40 cellular contexts compared by ENCODE assay signal in the genomic region with DNA sequence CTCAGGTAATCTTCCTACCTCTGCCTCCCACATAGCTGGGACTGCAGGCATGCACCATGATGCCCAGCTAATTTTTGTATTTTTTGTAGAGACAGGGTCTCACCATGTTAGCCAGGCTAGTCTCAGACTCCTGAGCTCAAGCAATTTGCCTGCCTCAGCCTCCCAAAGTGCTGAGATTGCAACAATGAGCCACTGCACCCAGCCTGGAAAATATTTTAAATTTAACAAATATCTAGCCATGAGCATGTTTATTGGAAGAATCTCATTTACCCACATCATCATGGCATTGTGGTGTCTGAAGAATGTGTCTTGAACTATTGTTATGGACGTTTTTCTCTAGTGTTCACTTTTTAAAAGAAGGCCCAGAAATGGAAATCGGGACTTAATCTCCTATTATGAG.
"Had no signal": no experiment of that assay in that cellular context is flagged by ENCODE, and none has a peak within 500 bp of the region (broad histone marks: within the 10 kb centered on the region; RNA-seq: fewer than 3 reads in every experiment).

No MANE protein-coding gene starts in this region.

- DNase-seq: activated effector memory CD4-positive, alpha-beta T cell treated with anti-CD3 and anti-CD28 coated beads, Interleukin-2, amount 50 U/mL, for 16 hours; activated effector memory CD4-positive, alpha-beta T cell treated with Interleukin-2 at 50 U/mL for 16 hours; activated gamma-delta T cell; activated gamma-delta T cell treated with Interleukin-2 at 50 U/mL for 16 hours; activated naive CD4-positive, alpha-beta T cell; activated naive CD4-positive, alpha-beta T cell treated with anti-CD3 and anti-CD28 coated beads for 36 hours; activated naive CD4-positive, alpha-beta T cell treated with anti-CD3 and anti-CD28 coated beads, Interleukin-2, amount 10 ng/mL, durations not matched to agents 7 days and 5 days; activated naive CD4-positive, alpha-beta T cell treated with anti-CD3 and anti-CD28 coated beads, Interleukin-2, amount 50 U/mL, for 16 hours; activated naive CD4-positive, alpha-beta T cell treated with Interleukin-2 at 50 U/mL for 16 hours; activated naive CD8-positive, alpha-beta T cell treated with anti-CD3 and anti-CD28 coated beads for 36 hours; activated naive CD8-positive, alpha-beta T cell treated with anti-CD3 and anti-CD28 coated beads, Interleukin-2, amount 10 ng/mL, durations not matched to agents 7 days and 5 days; activated naive CD8-positive, alpha-beta T cell treated with anti-CD3 and anti-CD28 coated beads, Interleukin-2, amount 50 U/mL, for 24 hours; activated T-cell treated with anti-CD3 and anti-CD28 coated beads, Interleukin-2, amount 50 U/mL, for 1 hour; activated T-cell treated with anti-CD3 and anti-CD28 coated beads, Interleukin-2, amount 50 U/mL, for 24 hours; activated T-cell treated with anti-CD3 and anti-CD28 coated beads, Interleukin-2, amount 50 U/mL, for 4 hours; activated T-cell treated with anti-CD3 and anti-CD28 coated beads, Interleukin-2, amount 50 U/mL, for 48 hours; activated T-cell treated with anti-CD3 and anti-CD28 coated beads, Interleukin-2, amount 50 U/mL, for 72 hours; adrenal gland; amniotic stem cell; amygdala; anterior cingulate cortex; aorta; body of pancreas; brain microvascular endothelial cell; caudate nucleus; central memory CD4-positive, alpha-beta T cell; cerebellar nuclear complex had no signal

- H3K4me3 Mint-ChIP-seq: activated naive CD4-positive, alpha-beta T cell treated with anti-CD3 and anti-CD28 coated beads for 36 hours; activated naive CD4-positive, alpha-beta T cell treated with anti-CD3 and anti-CD28 coated beads, Interleukin-2, amount 10 ng/mL, durations not matched to agents 7 days and 5 days; activated naive CD4-positive, alpha-beta T cell treated with anti-CD3 and anti-CD28 coated beads, Interleukin-2, amount 50 U/mL, for 24 hours; activated naive CD8-positive, alpha-beta T cell; activated naive CD8-positive, alpha-beta T cell treated with anti-CD3 and anti-CD28 coated beads for 36 hours; activated naive CD8-positive, alpha-beta T cell treated with anti-CD3 and anti-CD28 coated beads, Interleukin-2, amount 10 ng/mL, durations not matched to agents 7 days and 5 days; activated naive CD8-positive, alpha-beta T cell treated with anti-CD3 and anti-CD28 coated beads, Interleukin-2, amount 50 U/mL, for 24 hours; activated T-cell treated with anti-CD3 and anti-CD28 coated beads, Interleukin-2, amount 50 U/mL, for 24 hours; activated T-cell treated with anti-CD3 and anti-CD28 coated beads, Interleukin-2, amount 50 U/mL, for 4 hours; activated T-cell treated with anti-CD3 and anti-CD28 coated beads, Interleukin-2, amount 50 U/mL, for 72 hours; activated T-helper 1 cell treated with anti-CD3 and anti-CD28 coated beads, Interleukin-12 subunit alpha, Interleukin-12 subunit beta, Interleukin-2, Interleukin-4 antibody, amounts not matched to agents 30 ng/mL and 10 ng/mL and 1 ng/mL, durations not matched to agents 14 hours and 24 hours and 36 hours; activated T-helper 17 cell treated with anti-CD3 and anti-CD28 coated beads, Interleukin-2, amount 50 U/mL, for 72 hours; brain; central memory CD8-positive, alpha-beta T cell had no signal

- H3K4me1 Mint-ChIP-seq: activated naive CD4-positive, alpha-beta T cell treated with anti-CD3 and anti-CD28 coated beads, Interleukin-2, amount 10 ng/mL, durations not matched to agents 7 days and 5 days; activated naive CD4-positive, alpha-beta T cell treated with anti-CD3 and anti-CD28 coated beads, Interleukin-2, amount 50 U/mL, for 24 hours; activated naive CD8-positive, alpha-beta T cell treated with anti-CD3 and anti-CD28 coated beads for 36 hours; activated naive CD8-positive, alpha-beta T cell treated with anti-CD3 and anti-CD28 coated beads, Interleukin-2, amount 10 ng/mL, durations not matched to agents 7 days and 5 days; activated naive CD8-positive, alpha-beta T cell treated with anti-CD3 and anti-CD28 coated beads, Interleukin-2, amount 50 U/mL, for 24 hours; activated T-helper 17 cell treated with anti-CD3 and anti-CD28 coated beads, Interleukin-2, amount 50 U/mL, for 72 hours; brain; central memory CD8-positive, alpha-beta T cell had no signal

- H3K27ac Mint-ChIP-seq: activated naive CD4-positive, alpha-beta T cell treated with anti-CD3 and anti-CD28 coated beads for 36 hours; activated naive CD4-positive, alpha-beta T cell treated with anti-CD3 and anti-CD28 coated beads, Interleukin-2, amount 10 ng/mL, durations not matched to agents 7 days and 5 days; activated naive CD4-positive, alpha-beta T cell treated with anti-CD3 and anti-CD28 coated beads, Interleukin-2, amount 50 U/mL, for 24 hours; activated naive CD4-positive, alpha-beta T cell treated with anti-CD3 and anti-CD28 coated beads, Interleukin-2, amount 50 U/mL, for 72 hours; activated naive CD8-positive, alpha-beta T cell; activated naive CD8-positive, alpha-beta T cell treated with anti-CD3 and anti-CD28 coated beads for 36 hours; activated naive CD8-positive, alpha-beta T cell treated with anti-CD3 and anti-CD28 coated beads, Interleukin-2, amount 10 ng/mL, durations not matched to agents 7 days and 5 days; activated naive CD8-positive, alpha-beta T cell treated with anti-CD3 and anti-CD28 coated beads, Interleukin-2, amount 50 U/mL, for 24 hours; activated T-cell treated with anti-CD3 and anti-CD28 coated beads, Interleukin-2, amount 50 U/mL, for 24 hours; activated T-cell treated with anti-CD3 and anti-CD28 coated beads, Interleukin-2, amount 50 U/mL, for 72 hours; activated T-helper 1 cell treated with anti-CD3 and anti-CD28 coated beads, Interleukin-12 subunit alpha, Interleukin-12 subunit beta, Interleukin-2, Interleukin-4 antibody, amounts not matched to agents 30 ng/mL and 10 ng/mL and 1 ng/mL, durations not matched to agents 14 hours and 24 hours and 36 hours; activated T-helper 17 cell treated with anti-CD3 and anti-CD28 coated beads, Interleukin-2, amount 50 U/mL, for 72 hours; activated T-helper 2 cell treated with anti-CD3 and anti-CD28 coated beads, Interferon-gamma antibody, Interleukin-2, Interleukin-4, amounts not matched to agents 10 μg/mL and 5 μg/mL and 100 μg/mL, durations not matched to agents 14 hours and 24 hours and 36 hours had no signal

- H3K9me3 ChIP-seq: ascending aorta, body of pancreas had no signal

- ATAC-seq: activated naive CD4-positive, alpha-beta T cell treated with anti-CD3 and anti-CD28 coated beads, Interleukin-2, amount 50 U/mL, for 72 hours; activated naive CD8-positive, alpha-beta T cell treated with anti-CD3 and anti-CD28 coated beads, Interleukin-2, amount 50 U/mL, for 24 hours; activated T-cell treated with anti-CD3 and anti-CD28 coated beads, Interleukin-2, amount 50 U/mL, for 4 hours; activated T-cell treated with anti-CD3 and anti-CD28 coated beads, Interleukin-2, amount 50 U/mL, for 72 hours; activated T-helper 17 cell treated with anti-CD3 and anti-CD28 coated beads, Interleukin-2, amount 50 U/mL, for 72 hours; body of pancreas had no signal

- H3K27me3 Mint-ChIP-seq: activated naive CD4-positive, alpha-beta T cell treated with anti-CD3 and anti-CD28 coated beads, Interleukin-2, amount 10 ng/mL, durations not matched to agents 7 days and 5 days; activated naive CD4-positive, alpha-beta T cell treated with anti-CD3 and anti-CD28 coated beads, Interleukin-2, amount 50 U/mL, for 24 hours; activated naive CD8-positive, alpha-beta T cell; activated naive CD8-positive, alpha-beta T cell treated with anti-CD3 and anti-CD28 coated beads for 36 hours; activated naive CD8-positive, alpha-beta T cell treated with anti-CD3 and anti-CD28 coated beads, Interleukin-2, amount 10 ng/mL, durations not matched to agents 7 days and 5 days; activated naive CD8-positive, alpha-beta T cell treated with anti-CD3 and anti-CD28 coated beads, Interleukin-2, amount 50 U/mL, for 24 hours; activated T-cell treated with anti-CD3 and anti-CD28 coated beads, Interleukin-2, amount 50 U/mL, for 24 hours; activated T-helper 17 cell treated with anti-CD3 and anti-CD28 coated beads, Interleukin-2, amount 50 U/mL, for 72 hours; brain; central memory CD8-positive, alpha-beta T cell had no signal

- FAIRE-seq: astrocyte, bronchial epithelial cell had no signal

- H3K4me3 ChIP-seq: adrenal gland, ascending aorta, body of pancreas, breast epithelium, cardiac muscle cell had no signal

- H3K27me3 ChIP-seq: adrenal gland, ascending aorta, body of pancreas, brain microvascular endothelial cell, breast epithelium, cardiac muscle cell had no signal

- H3K36me3 ChIP-seq: adrenal gland, brain microvascular endothelial cell, breast epithelium, cardiac muscle cell had no signal

- H3K4me1 ChIP-seq: adrenal gland, ascending aorta, body of pancreas, breast epithelium had no signal

- H3K27ac ChIP-seq: adrenal gland, ascending aorta, body of pancreas, brain microvascular endothelial cell, breast epithelium, cardiac muscle cell had no signal
